ENCODE assay signal across 8 cellular contexts in the genomic region with DNA sequence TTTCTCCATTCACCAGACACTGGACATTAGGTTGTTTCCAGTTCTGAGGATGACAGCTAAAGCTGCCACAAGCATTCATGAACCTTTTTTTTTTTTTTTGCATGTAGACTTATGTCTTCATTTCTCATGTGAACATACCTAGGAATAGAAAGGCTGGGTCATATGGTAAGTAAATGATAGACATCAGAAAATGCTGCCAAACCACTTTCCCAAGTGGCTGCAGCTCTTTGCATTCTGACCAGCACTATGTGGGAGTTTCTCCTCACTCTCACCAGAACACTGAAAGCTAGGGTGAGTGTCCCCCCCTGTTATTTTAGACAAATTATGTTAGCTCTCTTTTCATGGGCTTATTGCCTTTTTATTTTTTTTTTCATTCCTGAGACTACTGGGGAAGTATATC.
"Had no signal": no experiment of that assay in that cellular context is flagged by ENCODE, and none has a peak within 500 bp of the region (broad histone marks: within the 10 kb centered on the region; RNA-seq: fewer than 3 reads in every experiment).

No MANE protein-coding gene starts in this region.

- ATAC-seq: HCT116 had no signal

- H3K4me1 Mint-ChIP-seq: IgD-negative memory B cell had no signal

- H3K4me3 ChIP-seq: GM23248, HAP-1 had no signal

- H2AFZ ChIP-seq: GM23248 had no signal

- H3K27ac ChIP-seq: GM23248 had no signal

- H3K4me3 Mint-ChIP-seq: HFFc6, IgD-negative memory B cell had no signal

- H3K36me3 Mint-ChIP-seq: IgD-negative memory B cell had no signal

- FAIRE-seq: HTR-8/SVneo had no signal

- DNase-seq: GM23248, GOT3, H7, HFFc6 had no signal

- H3K9me3 ChIP-seq: HAP-1 had no signal

- H3K36me3 ChIP-seq: HAP-1 had no signal

- H3K27ac Mint-ChIP-seq: HFFc6, IgD-negative memory B cell had no signal

- H3K4me1 ChIP-seq: HAP-1 had no signal

- H3K9ac ChIP-seq: GM23248 had no signal

- H3K27me3 Mint-ChIP-seq: IgD-negative memory B cell had no signal
